8 cellular contexts compared by ENCODE assay signal in the genomic region with DNA sequence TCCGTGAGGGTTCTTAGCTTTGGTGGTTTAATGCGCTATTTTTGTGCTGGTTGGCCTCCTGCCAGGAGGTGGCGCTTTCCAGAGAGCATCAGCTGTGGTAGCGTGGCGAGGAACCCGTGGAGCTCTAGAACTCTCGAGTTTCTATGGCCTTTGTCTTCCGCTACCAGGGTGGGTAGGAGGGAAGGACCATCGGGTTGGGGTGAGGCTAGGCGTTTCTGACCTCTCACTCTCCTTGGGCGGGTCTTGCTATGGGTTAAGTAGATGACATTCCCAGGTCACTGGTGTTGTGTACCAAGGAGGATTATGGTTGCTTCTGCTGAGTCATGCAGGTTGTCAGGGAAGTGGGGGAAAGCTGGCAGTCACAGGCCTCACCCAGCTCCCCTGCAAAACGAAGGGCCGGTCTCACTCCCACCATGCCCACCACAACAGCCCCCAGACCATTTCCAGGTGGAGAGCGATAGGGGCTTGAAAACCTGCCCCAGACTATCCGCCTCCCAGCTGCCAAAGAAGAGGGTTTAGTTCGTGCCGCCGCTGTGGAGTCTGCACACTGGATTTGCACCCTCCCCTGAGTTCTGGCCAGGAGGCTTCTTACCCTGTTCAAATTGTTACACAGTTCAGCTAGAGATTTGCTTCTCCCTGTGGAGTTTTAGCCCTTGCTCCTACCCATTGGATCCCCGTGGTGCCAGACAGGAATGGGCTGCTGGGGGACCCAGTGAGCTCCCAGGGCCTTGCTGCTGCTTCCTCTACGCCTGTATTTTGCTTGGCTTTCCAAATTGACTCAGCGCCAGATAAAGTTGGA. TPM values are rescaled to one million over a fixed set of nuclear protein-coding genes. Genes with fewer than 3 reads are reported as not detected.
A peak's percentile ranks its signal among the peaks of the same experiment; 100 is the strongest.
DNase-seq lines count a peak whose midpoint lies in the region; TF ChIP-seq lines count a peak whose summit lies in the region.

No MANE protein-coding gene starts in this region.

- H3K9me3 Mint-ChIP-seq in neural progenitor cell = no peaks in the 10 kb centered on the region

- H3K4me1 Mint-ChIP-seq in neural progenitor cell = no peaks in the 10 kb centered on the region

- no peaks in the 10 kb centered on the region for H3F3A ChIP-seq in neural progenitor cell (ENCODE audit: low read depth)

- H3K36me3 ChIP-seq in neural progenitor cell = peaks cover 3% of the 10 kb centered on the region
- H3K36me3 ChIP-seq in MG63 = no peaks in the 10 kb centered on the region

- DNase-seq in ELF-1 (ENCODE audit: low read depth, low spot score) = peak; percentile 76
- DNase-seq in OCI-M1 (lab: John Stamatoyannopoulos, UW) = peak; percentile 72
- DNase-seq in cardiac fibroblast (ENCODE audit: low read depth in 2 of 2) = peak; percentile 38 to 46
- DNase-seq in neural progenitor cell (ENCODE audit: low spot score) = no peak
- no peak for DNase-seq in MG63
- DNase-seq in hippocampal formation (lab: John Stamatoyannopoulos, UW) = no peak
- no peak for DNase-seq in NCI-H128 (lab: John Stamatoyannopoulos, UW; ENCODE audit: unreplicated experiment)
- no peak for DNase-seq in T1000 (lab: John Stamatoyannopoulos, UW)

- H3K9me3 ChIP-seq in neural progenitor cell (ENCODE audit: low read depth) (no peaks in the 10 kb centered on the region), MG63 (no peaks in the 10 kb centered on the region)

- no peaks in the 10 kb centered on the region for H3K27me3 ChIP-seq in neural progenitor cell
- no peaks in the 10 kb centered on the region for H3K27me3 ChIP-seq in MG63

- H3K4me2 ChIP-seq in neural progenitor cell = peak overlapping the region; percentile 27

- H3K4me3 ChIP-seq in cardiac fibroblast (replicated peaks in 1 of 2; ENCODE audit: low read depth in 2 of 2, low read length in 2 of 2) (peak overlapping the region in 1 of 2 donors; percentile 43), neural progenitor cell (no peak overlapping the region), MG63 (no peak overlapping the region)

- TF ChIP-seq CTCF in cardiac fibroblast (IDR thresholded peaks at IDR 0.05; ENCODE audit: low read depth, low read length) (no peak), neural progenitor cell (IDR thresholded peaks at IDR 0.05) (peak; percentile 50)

- no peak overlapping the region for H3K27ac ChIP-seq in neural progenitor cell

- peaks cover 8% of the 10 kb centered on the region for H3K79me2 ChIP-seq in neural progenitor cell (ENCODE audit: low read depth)

- H4K20me1 ChIP-seq in neural progenitor cell (ENCODE audit: low read depth) = no peaks in the 10 kb centered on the region

- H3K9ac ChIP-seq in neural progenitor cell = no peak overlapping the region

- peaks cover 37% of the 10 kb centered on the region for H3K36me3 Mint-ChIP-seq in neural progenitor cell

- no peak overlapping the region for H2AFZ ChIP-seq in neural progenitor cell (replicated peaks)

- peak overlapping the region; percentile 36 for H3K27ac Mint-ChIP-seq in neural progenitor cell

- no peaks in the 10 kb centered on the region for H3K4me1 ChIP-seq in neural progenitor cell

- H3K27me3 Mint-ChIP-seq in neural progenitor cell (ENCODE audit: insufficient read depth, low read depth) = no peaks in the 10 kb centered on the region

- no peak overlapping the region for H3K4me3 Mint-ChIP-seq in neural progenitor cell

RNA-seq across cellular contexts. Expression of a gene that starts 21.9 kb away (rescaled TPM):
- total RNA-seq in neural progenitor cell (ENCODE audit: low replicate concordance) = 26.9 and 30.8 TPM in 2 replicates
- 1.1 and 1.2 TPM in 2 replicates for total RNA-seq in MG63 (2014; rRNA removed; shearing (Covaris generic); ENCODE audit: low replicate concordance)

RNA-seq across cellular contexts. Expression of a gene that starts 22.1 kb away (rescaled TPM):
- total RNA-seq in neural progenitor cell (ENCODE audit: low replicate concordance) = 40.4 and 41.9 TPM in 2 replicates
- 12.5 and 14.1 TPM in 2 replicates for total RNA-seq in MG63 (2014; rRNA removed; shearing (Covaris generic); ENCODE audit: low replicate concordance)

Comparison
In these comparisons a context has a peak if more than half of its experiments do, and no peak if none do; other contexts are left out.
1. DNase-seq: peak in ELF-1 (single experiment), OCI-M1 (single experiment) and cardiac fibroblast (2 of 2); none in neural progenitor cell (single experiment), MG63 (single experiment), hippocampal formation (0 of 2), NCI-H128 (single experiment) and T1000 (single experiment).
2. RNA of a gene that starts 21.9 kb away (total RNA-seq): 26.9 to 30.8 TPM in neural progenitor cell; 1.1 to 1.2 TPM in MG63; every median in the first group is over 10 times any median in the second.